ENCODE assay signal across 18 cellular contexts in the genomic region with DNA sequence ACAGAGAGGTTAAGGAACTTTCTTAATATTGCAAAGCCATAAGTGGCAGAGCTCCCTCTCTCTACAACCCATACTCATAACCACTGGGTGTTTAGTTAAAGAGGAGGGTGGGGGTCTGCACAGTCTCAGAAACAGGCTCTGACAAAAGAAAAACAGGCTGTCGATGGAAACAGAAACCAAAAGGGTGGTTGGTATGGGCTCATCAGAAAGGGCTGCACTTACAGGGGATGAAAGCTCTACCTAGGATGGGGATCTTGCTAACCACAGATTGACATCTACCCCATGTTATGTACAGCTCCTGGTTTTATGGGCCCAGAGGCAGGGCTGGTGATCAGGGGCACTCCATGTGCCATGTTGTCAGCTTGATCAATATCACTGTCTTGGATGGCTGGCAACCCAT.
DNase-seq lines count a peak whose midpoint lies in the region; FAIRE-seq and TF ChIP-seq lines count a peak whose summit lies in the region.
"Had no signal": no experiment of that assay in that cellular context is flagged by ENCODE, and none has a peak within 500 bp of the region (broad histone marks: within the 10 kb centered on the region; RNA-seq: fewer than 3 reads in every experiment).

No MANE protein-coding gene starts in this region.

- peaks cover 3% of the 10 kb centered on the region for H3K27me3 Mint-ChIP-seq in endodermal cell (ENCODE audit: insufficient read depth)

- no peak overlapping the region for H3K27ac Mint-ChIP-seq in endodermal cell
- H3K27ac Mint-ChIP-seq: CD4-positive, CD25-positive, alpha-beta regulatory T cell; CD8-positive, alpha-beta T cell; GM23338 had no signal

- H3K4me3 ChIP-seq in right atrium auricular region (no peak overlapping the region), bronchial epithelial cell (ENCODE audit: low read depth, low read length) (no peak overlapping the region), endodermal cell (ENCODE audit: low read length) (no peak overlapping the region)
- H3K4me3 ChIP-seq: BLaER1, GM23338 had no signal

- TF ChIP-seq CTCF in right atrium auricular region (IDR thresholded peaks at IDR 0.05) (no peak), bronchial epithelial cell (IDR thresholded peaks at IDR 0.05; ENCODE audit: insufficient read depth, low read length, severe bottlenecking) (no peak), endodermal cell (conservative IDR thresholded peaks at IDR 0.05) (no peak)

- no peaks in the 10 kb centered on the region for H3K4me1 ChIP-seq in right atrium auricular region
- H3K4me1 ChIP-seq in endodermal cell (ENCODE audit: control insufficient read depth, insufficient read depth, low read length), result no peaks in the 10 kb centered on the region
- H3K4me1 ChIP-seq: BLaER1, Caco-2 had no signal

- H3K4me1 Mint-ChIP-seq in endodermal cell, result no peaks in the 10 kb centered on the region
- H3K4me1 Mint-ChIP-seq: CD4-positive, CD25-positive, alpha-beta regulatory T cell had no signal

- 86 to 100% methylated on average over 1 of the region's 1 CpG for WGBS in endodermal cell (ENCODE audit: insufficient coverage in 1 of 2, insufficient read length in 1 of 2), 2 experiments

- DNase-seq in right atrium auricular region (ENCODE audit: low spot score) (peak; percentile 42), cardiac septum (ENCODE audit: low spot score) (no peak), bronchial epithelial cell (ENCODE audit: low read depth) (no peak), islet precursor cell (peak; percentile 12), endodermal cell (no peak), germinal center (ENCODE audit: low spot score) (no peak)
- DNase-seq: Caco-2; CD4-positive, CD25-positive, alpha-beta regulatory T cell; DMS 273 treated with DMSO at 0.1 percent for 48 hours; DMS79; GF-D8; H9 had no signal

- peaks cover 4% of the 10 kb centered on the region for H3K9me3 Mint-ChIP-seq in endodermal cell
- H3K9me3 Mint-ChIP-seq: CD4-positive, CD25-positive, alpha-beta regulatory T cell; CD8-positive, alpha-beta T cell had no signal

- no peaks in the 10 kb centered on the region for H3K9me3 ChIP-seq in right atrium auricular region
- peaks cover 7% of the 10 kb centered on the region for H3K9me3 ChIP-seq in endodermal cell (ENCODE audit: control insufficient read depth, low read length)
- H3K9me3 ChIP-seq: BLaER1, Caco-2 had no signal

- H3K9ac ChIP-seq in endodermal cell (ENCODE audit: extremely low read depth, low read length, poor library complexity, severe bottlenecking), result no peak overlapping the region
- H3K9ac ChIP-seq: BLaER1 had no signal

- FAIRE-seq in bronchial epithelial cell (lab: Jason Lieb, UNC), result peak; percentile 87
- FAIRE-seq: GM12891, GM18507 had no signal

- H3K27ac ChIP-seq in right atrium auricular region (no peak overlapping the region), endodermal cell (ENCODE audit: low read depth, low read length) (no peak overlapping the region)
- H3K27ac ChIP-seq: BLaER1, C4-2B had no signal

- H3K36me3 Mint-ChIP-seq in endodermal cell (ENCODE audit: low read depth), result no peaks in the 10 kb centered on the region
- H3K36me3 Mint-ChIP-seq: CD4-positive, CD25-positive, alpha-beta regulatory T cell; CD8-positive, alpha-beta T cell had no signal

- H3K27me3 ChIP-seq in right atrium auricular region (no peaks in the 10 kb centered on the region), bronchial epithelial cell (ENCODE audit: control insufficient read depth, insufficient read depth, low read length) (no peaks in the 10 kb centered on the region), endodermal cell (ENCODE audit: control insufficient read depth, insufficient read depth, low read length, poor library complexity, severe bottlenecking) (no peaks in the 10 kb centered on the region)
- H3K27me3 ChIP-seq: BLaER1 had no signal

- H3K4me3 Mint-ChIP-seq in endodermal cell, result no peak overlapping the region
- H3K4me3 Mint-ChIP-seq: CD4-positive, CD25-positive, alpha-beta regulatory T cell; CD8-positive, alpha-beta T cell; GM23338; H9 had no signal

- no peaks in the 10 kb centered on the region for H3K36me3 ChIP-seq in right atrium auricular region
- no peaks in the 10 kb centered on the region for H3K36me3 ChIP-seq in bronchial epithelial cell (ENCODE audit: control insufficient read depth, insufficient read depth, low read length)
- H3K36me3 ChIP-seq in endodermal cell (ENCODE audit: control insufficient read depth, insufficient read depth, low read length), result no peaks in the 10 kb centered on the region
- H3K36me3 ChIP-seq: BLaER1 had no signal

- intact Hi-C loops in cardiac septum (cut with DNase I), result no loop called here

Comparison
In these comparisons a context has a peak if more than half of its experiments do, and no peak if none do; other contexts are left out.
1. DNase-seq: peak in right atrium auricular region (single experiment) and islet precursor cell (single experiment); none in cardiac septum (single experiment), bronchial epithelial cell (single experiment), endodermal cell (single experiment) and germinal center (single experiment).